In genomic region chr14:100587248-100587762, GRCh38 we compare ENCODE assay signal across 8 cellular contexts. TPM values are rescaled to one million over a fixed set of nuclear protein-coding genes. Genes with fewer than 3 reads are reported as not detected.
A peak's percentile ranks its signal among the peaks of the same experiment; 100 is the strongest.
DNase-seq lines count a peak whose midpoint lies in the region; ATAC-seq and TF ChIP-seq lines count a peak whose summit lies in the region.

Gene BEGAIN, minus strand, starts transcription at chr14:100587417. Its CDS starts 127 bp downstream, at chr14:100587290.

- H3K27me3 ChIP-seq in KMS-11 (ENCODE audit: insufficient read depth, low read depth) (peaks cover 18% of the 10 kb centered on the region; the same call in 1 of the 2 replicates), ectodermal cell (ENCODE audit: control insufficient read depth, insufficient read depth, low read length, poor library complexity, severe bottlenecking) (peaks cover 43% of the 10 kb centered on the region)

- H3K9ac ChIP-seq in KMS-11: peak within 1 kb of the TSS; percentile 12; the same call in 1 of the 2 replicates

- WGBS in ectodermal cell, 2 experiments: 2% methylated on average over 66 of the region's 66 CpGs

- ATAC-seq in naive thymus-derived CD8-positive, alpha-beta T cell: peak in 1 of 2 donors; percentile 14

- H3K36me3 Mint-ChIP-seq in naive thymus-derived CD8-positive, alpha-beta T cell: no peaks in the 10 kb centered on the region

- in situ Hi-C loops in GM13976 (cut with MboI; ENCODE audit: low sequenced_read_pairs, unreplicated experiment) (no loop called here), GM13977 (cut with MboI; ENCODE audit: low pct_unique_long_range_greater_than_20kb, low sequenced_read_pairs, unreplicated experiment) (no loop called here)

- peaks cover 18 to 44% (median 32%) of the 10 kb centered on the region in 5 donors for H3K27me3 Mint-ChIP-seq in naive thymus-derived CD8-positive, alpha-beta T cell

- H4K20me1 ChIP-seq in KMS-11 (ENCODE audit: insufficient read depth): no peaks in the 10 kb centered on the region

- POLR2A ChIA-PET in naive thymus-derived CD8-positive, alpha-beta T cell (lab: Charles Lee): no interaction called here

- H3K4me1 ChIP-seq in KMS-11 (ENCODE audit: low read depth, poor library complexity, severe bottlenecking): no peaks in the 10 kb centered on the region
- peaks cover 6% of the 10 kb centered on the region for H3K4me1 ChIP-seq in ectodermal cell (ENCODE audit: control insufficient read depth, insufficient read depth, low read length)

- TF ChIP-seq CTCF in AG09309 (IDR thresholded peaks at IDR 0.05; ENCODE audit: control insufficient read depth, insufficient read depth, low read depth, low read length, missing control alignments) (no peak), KMS-11 (conservative IDR thresholded peaks at IDR 0.05; ENCODE audit: low read depth, low read length) (no peak), GM13976 (IDR thresholded peaks at IDR 0.05; ENCODE audit: borderline replicate concordance, control extremely low read depth, extremely low read depth, insufficient read depth, missing control alignments) (no peak), GM13977 (IDR thresholded peaks at IDR 0.05; ENCODE audit: extremely low read depth, insufficient read depth, missing control alignments) (no peak)

- H3K27ac ChIP-seq in KMS-11 (no peak within 1 kb of the TSS), ectodermal cell (ENCODE audit: insufficient read depth, low read depth, low read length, poor library complexity, severe bottlenecking) (no peak within 1 kb of the TSS)

- peak within 1 kb of the TSS; percentile 43 for H3K4me3 ChIP-seq in AG09309 (ENCODE audit: control insufficient read depth, low read depth, low read length)
- no peak within 1 kb of the TSS for H3K4me3 ChIP-seq in KMS-11 (IDR thresholded peaks at IDR 0.05; ENCODE audit: insufficient read depth, low read depth, low read length)
- H3K4me3 ChIP-seq in ectodermal cell (ENCODE audit: insufficient read depth, low read depth, low read length): peak within 1 kb of the TSS; percentile 58

- DNase-seq in AG09309 (ENCODE audit: low read depth) (no peak), AML-193 (lab: John Stamatoyannopoulos, UW) (no peak), GM13976 (ENCODE audit: low spot score) (no peak), GM13977 (ENCODE audit: low spot score) (no peak), AG08396 (ENCODE audit: low spot score) (no peak)
- DNase-seq in naive thymus-derived CD8-positive, alpha-beta T cell: peak in 1 of 10 donors; percentile 30

- H3K4me3 Mint-ChIP-seq in naive thymus-derived CD8-positive, alpha-beta T cell: peak within 1 kb of the TSS; percentile 56 to 80 (median 70)

- H3K4me1 Mint-ChIP-seq in naive thymus-derived CD8-positive, alpha-beta T cell: peaks cover 0 to 6% (median 6%) of the 10 kb centered on the region in 4 donors

- no peaks in the 10 kb centered on the region for H3K9me3 ChIP-seq in ectodermal cell (ENCODE audit: control insufficient read depth, low read length)

- peak within 1 kb of the TSS in 1 of 10 donors; percentile 56 for H3K27ac Mint-ChIP-seq in naive thymus-derived CD8-positive, alpha-beta T cell

- H3K9me3 Mint-ChIP-seq in naive thymus-derived CD8-positive, alpha-beta T cell: no peaks in the 10 kb centered on the region

- H3K36me3 ChIP-seq in KMS-11 (ENCODE audit: insufficient read depth) (no peaks in the 10 kb centered on the region), ectodermal cell (ENCODE audit: control insufficient read depth, insufficient read depth, low read length) (no peaks in the 10 kb centered on the region)

- no peak within 1 kb of the TSS for H3K4me2 ChIP-seq in KMS-11

- peak within 1 kb of the TSS; percentile 14; the same call in 1 of the 2 replicates for H2AFZ ChIP-seq in KMS-11 (ENCODE audit: low read depth)

- H3K79me2 ChIP-seq in KMS-11 (ENCODE audit: insufficient read depth, low read depth): no peaks in the 10 kb centered on the region

RNA-seq across cellular contexts. Expression of gene BEGAIN, which starts in this region (rescaled TPM):
- polyA plus RNA-seq in ectodermal cell (2013, experiment 1 of 4): 1.6 TPM
- polyA plus RNA-seq in ectodermal cell (2013, experiment 2 of 4): 1.5 TPM
- 1.4 TPM for polyA plus RNA-seq in ectodermal cell (2013, experiment 3 of 4)
- polyA plus RNA-seq in ectodermal cell (2013, experiment 4 of 4): 1.2 TPM
- total RNA-seq in naive thymus-derived CD8-positive, alpha-beta T cell: 1 to 10 TPM; 1.4 to 1.5 TPM
- polyA plus RNA-seq in naive thymus-derived CD8-positive, alpha-beta T cell: under 1 TPM in 2 of 3 donors, not detected in 1; 0.25 to 0.27 TPM
